Comparison of ENCODE assay signal across 8 cellular contexts in genomic region chrX:151779258-151779657, GRCh38. TPM values are rescaled to one million over a fixed set of nuclear protein-coding genes. Genes with fewer than 3 reads are reported as not detected.
"Had no signal": no experiment of that assay in that cellular context is flagged by ENCODE, and none has a peak within 500 bp of the region (broad histone marks: within the 10 kb centered on the region; RNA-seq: fewer than 3 reads in every experiment).

No MANE protein-coding gene starts in this region.

- H3K9me3 Mint-ChIP-seq: GM23338 had no signal

- H3K4me1 Mint-ChIP-seq: IgD-negative memory B cell had no signal

- H3K27ac Mint-ChIP-seq: GM23338, H9, IgD-negative memory B cell had no signal

- H3K27ac ChIP-seq: HL-60 had no signal

- H3K27me3 Mint-ChIP-seq: IgD-negative memory B cell had no signal

- ATAC-seq: GM23338, HepG2 had no signal

- H3K4me3 Mint-ChIP-seq: GM23338, H9, IgD-negative memory B cell had no signal

- H2AFZ ChIP-seq: GM23338 had no signal

- DNase-seq: H9, HCEC 1CT had no signal

- H3K4me3 ChIP-seq: GM23338 had no signal

- H3K4me2 ChIP-seq: GM23338 had no signal

RNA-seq across cellular contexts. Expression of gene CNGA2, which starts 44.7 kb away (rescaled TPM):
- total RNA-seq: GM23338, H1, H9, HepG2, HT1080 had no signal
- polyA plus RNA-seq: GM23338, H1, HepG2, IgD-negative memory B cell had no signal
